38 cellular contexts compared by ENCODE assay signal in the genomic region with DNA sequence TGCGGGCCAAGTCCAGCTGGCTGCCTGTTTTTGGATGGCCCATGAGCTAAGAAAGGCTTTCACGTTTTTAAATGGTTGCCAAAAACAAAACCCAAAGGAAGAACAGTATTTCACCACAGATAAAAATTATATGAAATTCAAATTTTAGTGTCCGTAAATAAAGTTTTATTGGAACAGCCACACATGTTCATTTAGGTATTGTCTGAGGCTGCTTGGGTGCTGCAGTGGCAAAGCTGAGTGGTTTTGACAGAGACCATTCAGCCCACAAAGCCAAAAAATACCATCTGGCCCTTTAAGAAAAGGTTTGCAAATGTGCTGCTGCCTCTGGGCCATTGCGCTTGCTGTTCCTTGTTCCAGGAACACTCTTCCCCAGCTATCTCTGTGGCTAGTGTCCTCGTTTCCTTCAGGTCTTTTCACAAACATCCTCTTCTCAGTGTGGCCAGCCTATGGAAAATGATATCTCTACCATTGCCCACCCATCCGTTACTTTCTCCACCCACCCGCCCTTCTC.
"Had no signal": no experiment of that assay in that cellular context is flagged by ENCODE, and none has a peak within 500 bp of the region (broad histone marks: within the 10 kb centered on the region; RNA-seq: fewer than 3 reads in every experiment).

No MANE protein-coding gene starts in this region.

- H3K27ac ChIP-seq: adrenal gland, ascending aorta, body of pancreas, brain microvascular endothelial cell, breast epithelium, cardiac muscle cell had no signal

- H3K27me3 ChIP-seq: adrenal gland, ascending aorta, body of pancreas, brain microvascular endothelial cell, breast epithelium, cardiac muscle cell had no signal

- H3K4me1 ChIP-seq: ascending aorta had no signal

- DNase-seq: activated effector memory CD4-positive, alpha-beta T cell treated with anti-CD3 and anti-CD28 coated beads, Interleukin-2, amount 50 U/mL, for 16 hours; activated effector memory CD4-positive, alpha-beta T cell treated with Interleukin-2 at 50 U/mL for 16 hours; activated gamma-delta T cell; activated gamma-delta T cell treated with Interleukin-2 at 50 U/mL for 16 hours; activated naive CD4-positive, alpha-beta T cell; activated naive CD4-positive, alpha-beta T cell treated with anti-CD3 and anti-CD28 coated beads for 36 hours; activated naive CD4-positive, alpha-beta T cell treated with anti-CD3 and anti-CD28 coated beads, Interleukin-2, amount 10 ng/mL, durations not matched to agents 7 days and 5 days; activated naive CD4-positive, alpha-beta T cell treated with anti-CD3 and anti-CD28 coated beads, Interleukin-2, amount 50 U/mL, for 16 hours; activated naive CD4-positive, alpha-beta T cell treated with Interleukin-2 at 50 U/mL for 16 hours; activated naive CD8-positive, alpha-beta T cell treated with anti-CD3 and anti-CD28 coated beads for 36 hours; activated naive CD8-positive, alpha-beta T cell treated with anti-CD3 and anti-CD28 coated beads, Interleukin-2, amount 10 ng/mL, durations not matched to agents 7 days and 5 days; activated naive CD8-positive, alpha-beta T cell treated with anti-CD3 and anti-CD28 coated beads, Interleukin-2, amount 50 U/mL, for 24 hours; activated T-cell treated with anti-CD3 and anti-CD28 coated beads, Interleukin-2, amount 50 U/mL, for 1 hour; activated T-cell treated with anti-CD3 and anti-CD28 coated beads, Interleukin-2, amount 50 U/mL, for 24 hours; activated T-cell treated with anti-CD3 and anti-CD28 coated beads, Interleukin-2, amount 50 U/mL, for 4 hours; activated T-cell treated with anti-CD3 and anti-CD28 coated beads, Interleukin-2, amount 50 U/mL, for 48 hours; activated T-cell treated with anti-CD3 and anti-CD28 coated beads, Interleukin-2, amount 50 U/mL, for 72 hours; adrenal gland; amniotic stem cell; amygdala; anterior cingulate cortex; aorta; body of pancreas; brain microvascular endothelial cell; caudate nucleus; central memory CD4-positive, alpha-beta T cell; cerebellar nuclear complex had no signal

- H3K4me1 Mint-ChIP-seq: activated naive CD4-positive, alpha-beta T cell treated with anti-CD3 and anti-CD28 coated beads, Interleukin-2, amount 10 ng/mL, durations not matched to agents 7 days and 5 days; activated naive CD4-positive, alpha-beta T cell treated with anti-CD3 and anti-CD28 coated beads, Interleukin-2, amount 50 U/mL, for 24 hours; activated naive CD8-positive, alpha-beta T cell treated with anti-CD3 and anti-CD28 coated beads for 36 hours; activated naive CD8-positive, alpha-beta T cell treated with anti-CD3 and anti-CD28 coated beads, Interleukin-2, amount 10 ng/mL, durations not matched to agents 7 days and 5 days; activated naive CD8-positive, alpha-beta T cell treated with anti-CD3 and anti-CD28 coated beads, Interleukin-2, amount 50 U/mL, for 24 hours; activated T-helper 17 cell treated with anti-CD3 and anti-CD28 coated beads, Interleukin-2, amount 50 U/mL, for 72 hours; central memory CD8-positive, alpha-beta T cell had no signal

- H3K27me3 Mint-ChIP-seq: activated naive CD4-positive, alpha-beta T cell treated with anti-CD3 and anti-CD28 coated beads, Interleukin-2, amount 50 U/mL, for 24 hours; activated naive CD8-positive, alpha-beta T cell; activated naive CD8-positive, alpha-beta T cell treated with anti-CD3 and anti-CD28 coated beads for 36 hours; activated naive CD8-positive, alpha-beta T cell treated with anti-CD3 and anti-CD28 coated beads, Interleukin-2, amount 10 ng/mL, durations not matched to agents 7 days and 5 days; activated naive CD8-positive, alpha-beta T cell treated with anti-CD3 and anti-CD28 coated beads, Interleukin-2, amount 50 U/mL, for 24 hours; activated T-cell treated with anti-CD3 and anti-CD28 coated beads, Interleukin-2, amount 50 U/mL, for 24 hours; activated T-helper 17 cell treated with anti-CD3 and anti-CD28 coated beads, Interleukin-2, amount 50 U/mL, for 72 hours had no signal

- H3K36me3 Mint-ChIP-seq: activated naive CD4-positive, alpha-beta T cell treated with anti-CD3 and anti-CD28 coated beads, Interleukin-2, amount 10 ng/mL, durations not matched to agents 7 days and 5 days; activated naive CD4-positive, alpha-beta T cell treated with anti-CD3 and anti-CD28 coated beads, Interleukin-2, amount 50 U/mL, for 24 hours; activated naive CD4-positive, alpha-beta T cell treated with anti-CD3 and anti-CD28 coated beads, Interleukin-2, amount 50 U/mL, for 72 hours; activated naive CD8-positive, alpha-beta T cell; activated naive CD8-positive, alpha-beta T cell treated with anti-CD3 and anti-CD28 coated beads for 36 hours; activated naive CD8-positive, alpha-beta T cell treated with anti-CD3 and anti-CD28 coated beads, Interleukin-2, amount 10 ng/mL, durations not matched to agents 7 days and 5 days; brain had no signal

- H3K27ac Mint-ChIP-seq: activated naive CD4-positive, alpha-beta T cell treated with anti-CD3 and anti-CD28 coated beads for 36 hours; activated naive CD4-positive, alpha-beta T cell treated with anti-CD3 and anti-CD28 coated beads, Interleukin-2, amount 10 ng/mL, durations not matched to agents 7 days and 5 days; activated naive CD4-positive, alpha-beta T cell treated with anti-CD3 and anti-CD28 coated beads, Interleukin-2, amount 50 U/mL, for 24 hours; activated naive CD4-positive, alpha-beta T cell treated with anti-CD3 and anti-CD28 coated beads, Interleukin-2, amount 50 U/mL, for 72 hours; activated naive CD8-positive, alpha-beta T cell; activated naive CD8-positive, alpha-beta T cell treated with anti-CD3 and anti-CD28 coated beads for 36 hours; activated naive CD8-positive, alpha-beta T cell treated with anti-CD3 and anti-CD28 coated beads, Interleukin-2, amount 10 ng/mL, durations not matched to agents 7 days and 5 days; activated naive CD8-positive, alpha-beta T cell treated with anti-CD3 and anti-CD28 coated beads, Interleukin-2, amount 50 U/mL, for 24 hours; activated T-cell treated with anti-CD3 and anti-CD28 coated beads, Interleukin-2, amount 50 U/mL, for 24 hours; activated T-cell treated with anti-CD3 and anti-CD28 coated beads, Interleukin-2, amount 50 U/mL, for 72 hours; activated T-helper 1 cell treated with anti-CD3 and anti-CD28 coated beads, Interleukin-12 subunit alpha, Interleukin-12 subunit beta, Interleukin-2, Interleukin-4 antibody, amounts not matched to agents 30 ng/mL and 10 ng/mL and 1 ng/mL, durations not matched to agents 14 hours and 24 hours and 36 hours; activated T-helper 17 cell treated with anti-CD3 and anti-CD28 coated beads, Interleukin-2, amount 50 U/mL, for 72 hours; activated T-helper 2 cell treated with anti-CD3 and anti-CD28 coated beads, Interferon-gamma antibody, Interleukin-2, Interleukin-4, amounts not matched to agents 10 μg/mL and 5 μg/mL and 100 μg/mL, durations not matched to agents 14 hours and 24 hours and 36 hours had no signal

- H3K4me3 Mint-ChIP-seq: activated naive CD4-positive, alpha-beta T cell treated with anti-CD3 and anti-CD28 coated beads for 36 hours; activated naive CD4-positive, alpha-beta T cell treated with anti-CD3 and anti-CD28 coated beads, Interleukin-2, amount 10 ng/mL, durations not matched to agents 7 days and 5 days; activated naive CD4-positive, alpha-beta T cell treated with anti-CD3 and anti-CD28 coated beads, Interleukin-2, amount 50 U/mL, for 24 hours; activated naive CD8-positive, alpha-beta T cell; activated naive CD8-positive, alpha-beta T cell treated with anti-CD3 and anti-CD28 coated beads for 36 hours; activated naive CD8-positive, alpha-beta T cell treated with anti-CD3 and anti-CD28 coated beads, Interleukin-2, amount 10 ng/mL, durations not matched to agents 7 days and 5 days; activated naive CD8-positive, alpha-beta T cell treated with anti-CD3 and anti-CD28 coated beads, Interleukin-2, amount 50 U/mL, for 24 hours; activated T-cell treated with anti-CD3 and anti-CD28 coated beads, Interleukin-2, amount 50 U/mL, for 24 hours; activated T-cell treated with anti-CD3 and anti-CD28 coated beads, Interleukin-2, amount 50 U/mL, for 4 hours; activated T-cell treated with anti-CD3 and anti-CD28 coated beads, Interleukin-2, amount 50 U/mL, for 72 hours; activated T-helper 1 cell treated with anti-CD3 and anti-CD28 coated beads, Interleukin-12 subunit alpha, Interleukin-12 subunit beta, Interleukin-2, Interleukin-4 antibody, amounts not matched to agents 30 ng/mL and 10 ng/mL and 1 ng/mL, durations not matched to agents 14 hours and 24 hours and 36 hours; activated T-helper 17 cell treated with anti-CD3 and anti-CD28 coated beads, Interleukin-2, amount 50 U/mL, for 72 hours; brain; central memory CD8-positive, alpha-beta T cell had no signal

- H3K9me3 Mint-ChIP-seq: activated naive CD4-positive, alpha-beta T cell treated with anti-CD3 and anti-CD28 coated beads for 36 hours; activated naive CD4-positive, alpha-beta T cell treated with anti-CD3 and anti-CD28 coated beads, Interleukin-2, amount 10 ng/mL, durations not matched to agents 7 days and 5 days; activated naive CD4-positive, alpha-beta T cell treated with anti-CD3 and anti-CD28 coated beads, Interleukin-2, amount 50 U/mL, for 24 hours; activated naive CD8-positive, alpha-beta T cell treated with anti-CD3 and anti-CD28 coated beads for 36 hours; activated naive CD8-positive, alpha-beta T cell treated with anti-CD3 and anti-CD28 coated beads, Interleukin-2, amount 50 U/mL, for 24 hours; activated T-cell treated with anti-CD3 and anti-CD28 coated beads, Interleukin-2, amount 50 U/mL, for 24 hours; activated T-cell treated with anti-CD3 and anti-CD28 coated beads, Interleukin-2, amount 50 U/mL, for 4 hours; activated T-helper 1 cell treated with anti-CD3 and anti-CD28 coated beads, Interleukin-12 subunit alpha, Interleukin-12 subunit beta, Interleukin-2, Interleukin-4 antibody, amounts not matched to agents 30 ng/mL and 10 ng/mL and 1 ng/mL, durations not matched to agents 14 hours and 24 hours and 36 hours; activated T-helper 17 cell treated with anti-CD3 and anti-CD28 coated beads, Interleukin-2, amount 50 U/mL, for 72 hours; activated T-helper 2 cell treated with anti-CD3 and anti-CD28 coated beads, Interferon-gamma antibody, Interleukin-2, Interleukin-4, amounts not matched to agents 10 μg/mL and 5 μg/mL and 100 μg/mL, durations not matched to agents 14 hours and 24 hours and 36 hours had no signal

- H3K9me3 ChIP-seq: adrenal gland, ascending aorta, body of pancreas, breast epithelium had no signal

- H3K4me3 ChIP-seq: adrenal gland, ascending aorta, body of pancreas, breast epithelium, cardiac muscle cell had no signal

- H3K36me3 ChIP-seq: adrenal gland, ascending aorta, brain microvascular endothelial cell, breast epithelium, cardiac muscle cell had no signal

- ATAC-seq: activated naive CD4-positive, alpha-beta T cell treated with anti-CD3 and anti-CD28 coated beads, Interleukin-2, amount 50 U/mL, for 72 hours; activated naive CD8-positive, alpha-beta T cell treated with anti-CD3 and anti-CD28 coated beads, Interleukin-2, amount 50 U/mL, for 24 hours; activated T-cell treated with anti-CD3 and anti-CD28 coated beads, Interleukin-2, amount 50 U/mL, for 4 hours; activated T-cell treated with anti-CD3 and anti-CD28 coated beads, Interleukin-2, amount 50 U/mL, for 72 hours; activated T-helper 17 cell treated with anti-CD3 and anti-CD28 coated beads, Interleukin-2, amount 50 U/mL, for 72 hours; body of pancreas had no signal
